Comparison of ENCODE assay signal across 1 cellular context in the genomic region with DNA sequence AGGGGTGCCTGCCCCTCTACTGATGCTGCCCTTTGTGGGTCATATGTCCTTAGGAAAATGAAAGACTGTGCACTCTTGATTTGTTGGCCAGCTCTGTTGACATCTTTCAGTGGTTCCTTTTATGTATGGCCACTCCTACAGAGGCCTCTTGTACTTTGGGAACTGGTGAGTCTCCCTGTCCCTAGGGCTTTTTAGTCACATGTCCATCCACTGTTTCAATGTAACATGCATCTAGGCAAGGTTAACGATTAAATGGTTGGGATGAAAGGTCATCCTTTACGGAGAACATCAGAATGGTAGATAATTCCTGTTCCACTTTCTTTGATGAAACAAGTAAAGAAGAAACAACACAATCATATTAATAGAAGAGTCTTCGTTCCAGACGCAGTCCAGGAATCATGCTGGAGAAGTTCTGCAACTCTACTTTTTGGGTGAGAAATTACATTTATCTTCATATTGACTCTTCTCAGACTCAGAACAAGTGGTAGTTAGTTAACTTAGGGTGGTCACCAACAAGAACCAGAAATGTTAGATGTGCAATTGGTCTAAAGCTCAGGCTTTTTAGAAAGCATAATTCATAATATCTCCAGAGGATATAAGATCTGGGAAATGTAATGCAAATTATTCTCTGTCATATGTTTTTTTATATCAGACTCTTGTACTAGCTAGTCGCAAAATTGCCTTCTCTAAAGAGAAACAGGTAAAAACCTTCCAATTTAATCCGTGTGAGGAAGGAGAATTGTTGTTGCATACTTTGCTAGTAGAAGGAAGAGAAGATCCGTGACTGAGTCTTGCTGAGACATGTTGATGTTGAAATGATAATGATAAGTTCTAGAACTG.
A peak's percentile ranks its signal among the peaks of the same experiment; 100 is the strongest.
TF ChIP-seq lines count a peak whose summit lies in the region.

A gene (plus strand): TSS at position 194 of the 840 bp plus-strand sequence. CDS start 205 bp downstream, at position 399.

TF ChIP-seq in HepG2, 621 proteins besides CTCF, POLR2A, EP300 and RAD21 (continued from another document and continues in another):
- TF ChIP-seq FOXJ3 (CRISPR knock-in tag; IDR thresholded peaks at IDR 0.05; ENCODE audit: borderline replicate concordance) (peak; percentile 61; the same call in 1 of the 2 replicates), BRCA1 (CRISPR knock-in tag; IDR thresholded peaks at IDR 0.05) (no peak), ZNF484 (CRISPR knock-in tag; IDR thresholded peaks at IDR 0.05; ENCODE audit: borderline replicate concordance, low read depth) (no peak), KMT2A (CRISPR knock-in tag; IDR thresholded peaks at IDR 0.05) (no peak), PHF20 (CRISPR knock-in tag; IDR thresholded peaks at IDR 0.05) (no peak), FOXP1 (IDR thresholded peaks at IDR 0.05) (no peak), FOXP1 (CRISPR knock-in tag; IDR thresholded peaks at IDR 0.05) (peak; percentile 68; the same call in 1 of the 2 replicates), DNMT1 (CRISPR knock-in tag; IDR thresholded peaks at IDR 0.05) (no peak), U2AF1 (optimal IDR thresholded peaks at IDR 0.05; ENCODE audit: low read depth, low read length) (no peak), KDM6A (CRISPR knock-in tag; IDR thresholded peaks at IDR 0.05; ENCODE audit: low read depth) (peak; percentile 78), CAMTA2 (CRISPR knock-in tag; IDR thresholded peaks at IDR 0.05; ENCODE audit: borderline replicate concordance) (no peak), ZBTB7A (CRISPR knock-in tag; IDR thresholded peaks at IDR 0.05) (no peak), HDAC2 (CRISPR knock-in tag; IDR thresholded peaks at IDR 0.05) (peak; percentile 61), NKX3-1 (CRISPR knock-in tag; IDR thresholded peaks at IDR 0.05) (no peak; the same call in 1 of the 2 replicates), SAP130 (CRISPR knock-in tag; IDR thresholded peaks at IDR 0.05; ENCODE audit: low read depth) (peak; percentile 97), NFKBIZ (CRISPR knock-in tag; IDR thresholded peaks at IDR 0.05) (0 out of 2 replicates have a peak, but pooled peaks have one; percentile 44), ATF7 (IDR thresholded peaks at IDR 0.05) (no peak), ATF7 (CRISPR knock-in tag; IDR thresholded peaks at IDR 0.05) (no peak), ZMAT3 (CRISPR knock-in tag; conservative IDR thresholded peaks at IDR 0.05) (no peak)
- TF ChIP-seq, protein P1, sequence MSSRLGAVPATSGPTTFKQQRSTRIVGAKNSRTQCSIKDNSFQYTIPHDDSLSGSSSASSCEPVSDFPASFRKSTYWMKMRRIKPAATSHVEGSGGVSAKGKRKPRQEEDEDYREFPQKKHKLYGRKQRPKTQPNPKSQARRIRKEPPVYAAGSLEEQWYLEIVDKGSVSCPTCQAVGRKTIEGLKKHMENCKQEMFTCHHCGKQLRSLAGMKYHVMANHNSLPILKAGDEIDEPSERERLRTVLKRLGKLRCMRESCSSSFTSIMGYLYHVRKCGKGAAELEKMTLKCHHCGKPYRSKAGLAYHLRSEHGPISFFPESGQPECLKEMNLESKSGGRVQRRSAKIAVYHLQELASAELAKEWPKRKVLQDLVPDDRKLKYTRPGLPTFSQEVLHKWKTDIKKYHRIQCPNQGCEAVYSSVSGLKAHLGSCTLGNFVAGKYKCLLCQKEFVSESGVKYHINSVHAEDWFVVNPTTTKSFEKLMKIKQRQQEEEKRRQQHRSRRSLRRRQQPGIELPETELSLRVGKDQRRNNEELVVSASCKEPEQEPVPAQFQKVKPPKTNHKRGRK (CRISPR knock-in tag; IDR thresholded peaks at IDR 0.05), result no peak
- TF ChIP-seq, protein P2, sequence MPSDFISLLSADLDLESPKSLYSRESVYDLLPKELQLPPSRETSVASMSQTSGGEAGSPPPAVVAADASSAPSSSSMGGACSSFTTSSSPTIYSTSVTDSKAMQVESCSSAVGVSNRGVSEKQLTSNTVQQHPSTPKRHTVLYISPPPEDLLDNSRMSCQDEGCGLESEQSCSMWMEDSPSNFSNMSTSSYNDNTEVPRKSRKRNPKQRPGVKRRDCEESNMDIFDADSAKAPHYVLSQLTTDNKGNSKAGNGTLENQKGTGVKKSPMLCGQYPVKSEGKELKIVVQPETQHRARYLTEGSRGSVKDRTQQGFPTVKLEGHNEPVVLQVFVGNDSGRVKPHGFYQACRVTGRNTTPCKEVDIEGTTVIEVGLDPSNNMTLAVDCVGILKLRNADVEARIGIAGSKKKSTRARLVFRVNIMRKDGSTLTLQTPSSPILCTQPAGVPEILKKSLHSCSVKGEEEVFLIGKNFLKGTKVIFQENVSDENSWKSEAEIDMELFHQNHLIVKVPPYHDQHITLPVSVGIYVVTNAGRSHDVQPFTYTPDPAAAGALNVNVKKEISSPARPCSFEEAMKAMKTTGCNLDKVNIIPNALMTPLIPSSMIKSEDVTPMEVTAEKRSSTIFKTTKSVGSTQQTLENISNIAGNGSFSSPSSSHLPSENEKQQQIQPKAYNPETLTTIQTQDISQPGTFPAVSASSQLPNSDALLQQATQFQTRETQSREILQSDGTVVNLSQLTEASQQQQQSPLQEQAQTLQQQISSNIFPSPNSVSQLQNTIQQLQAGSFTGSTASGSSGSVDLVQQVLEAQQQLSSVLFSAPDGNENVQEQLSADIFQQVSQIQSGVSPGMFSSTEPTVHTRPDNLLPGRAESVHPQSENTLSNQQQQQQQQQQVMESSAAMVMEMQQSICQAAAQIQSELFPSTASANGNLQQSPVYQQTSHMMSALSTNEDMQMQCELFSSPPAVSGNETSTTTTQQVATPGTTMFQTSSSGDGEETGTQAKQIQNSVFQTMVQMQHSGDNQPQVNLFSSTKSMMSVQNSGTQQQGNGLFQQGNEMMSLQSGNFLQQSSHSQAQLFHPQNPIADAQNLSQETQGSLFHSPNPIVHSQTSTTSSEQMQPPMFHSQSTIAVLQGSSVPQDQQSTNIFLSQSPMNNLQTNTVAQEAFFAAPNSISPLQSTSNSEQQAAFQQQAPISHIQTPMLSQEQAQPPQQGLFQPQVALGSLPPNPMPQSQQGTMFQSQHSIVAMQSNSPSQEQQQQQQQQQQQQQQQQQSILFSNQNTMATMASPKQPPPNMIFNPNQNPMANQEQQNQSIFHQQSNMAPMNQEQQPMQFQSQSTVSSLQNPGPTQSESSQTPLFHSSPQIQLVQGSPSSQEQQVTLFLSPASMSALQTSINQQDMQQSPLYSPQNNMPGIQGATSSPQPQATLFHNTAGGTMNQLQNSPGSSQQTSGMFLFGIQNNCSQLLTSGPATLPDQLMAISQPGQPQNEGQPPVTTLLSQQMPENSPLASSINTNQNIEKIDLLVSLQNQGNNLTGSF (CRISPR knock-in tag; IDR thresholded peaks at IDR 0.05), result no peak
- TF ChIP-seq, protein P3, sequence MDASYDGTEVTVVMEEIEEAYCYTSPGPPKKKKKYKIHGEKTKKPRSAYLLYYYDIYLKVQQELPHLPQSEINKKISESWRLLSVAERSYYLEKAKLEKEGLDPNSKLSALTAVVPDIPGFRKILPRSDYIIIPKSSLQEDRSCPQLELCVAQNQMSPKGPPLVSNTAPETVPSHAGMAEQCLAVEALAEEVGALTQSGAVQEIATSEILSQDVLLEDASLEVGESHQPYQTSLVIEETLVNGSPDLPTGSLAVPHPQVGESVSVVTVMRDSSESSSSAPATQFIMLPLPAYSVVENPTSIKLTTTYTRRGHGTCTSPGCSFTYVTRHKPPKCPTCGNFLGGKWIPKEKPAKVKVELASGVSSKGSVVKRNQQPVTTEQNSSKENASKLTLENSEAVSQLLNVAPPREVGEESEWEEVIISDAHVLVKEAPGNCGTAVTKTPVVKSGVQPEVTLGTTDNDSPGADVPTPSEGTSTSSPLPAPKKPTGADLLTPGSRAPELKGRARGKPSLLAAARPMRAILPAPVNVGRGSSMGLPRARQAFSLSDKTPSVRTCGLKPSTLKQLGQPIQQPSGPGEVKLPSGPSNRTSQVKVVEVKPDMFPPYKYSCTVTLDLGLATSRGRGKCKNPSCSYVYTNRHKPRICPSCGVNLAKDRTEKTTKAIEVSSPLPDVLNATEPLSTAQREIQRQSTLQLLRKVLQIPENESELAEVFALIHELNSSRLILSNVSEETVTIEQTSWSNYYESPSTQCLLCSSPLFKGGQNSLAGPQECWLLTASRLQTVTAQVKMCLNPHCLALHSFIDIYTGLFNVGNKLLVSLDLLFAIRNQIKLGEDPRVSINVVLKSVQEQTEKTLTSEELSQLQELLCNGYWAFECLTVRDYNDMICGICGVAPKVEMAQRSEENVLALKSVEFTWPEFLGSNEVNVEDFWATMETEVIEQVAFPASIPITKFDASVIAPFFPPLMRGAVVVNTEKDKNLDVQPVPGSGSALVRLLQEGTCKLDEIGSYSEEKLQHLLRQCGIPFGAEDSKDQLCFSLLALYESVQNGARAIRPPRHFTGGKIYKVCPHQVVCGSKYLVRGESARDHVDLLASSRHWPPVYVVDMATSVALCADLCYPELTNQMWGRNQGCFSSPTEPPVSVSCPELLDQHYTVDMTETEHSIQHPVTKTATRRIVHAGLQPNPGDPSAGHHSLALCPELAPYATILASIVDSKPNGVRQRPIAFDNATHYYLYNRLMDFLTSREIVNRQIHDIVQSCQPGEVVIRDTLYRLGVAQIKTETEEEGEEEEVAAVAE (CRISPR knock-in tag; IDR thresholded peaks at IDR 0.05; ENCODE audit: borderline replicate concordance), result no peak
- TF ChIP-seq, protein P4, sequence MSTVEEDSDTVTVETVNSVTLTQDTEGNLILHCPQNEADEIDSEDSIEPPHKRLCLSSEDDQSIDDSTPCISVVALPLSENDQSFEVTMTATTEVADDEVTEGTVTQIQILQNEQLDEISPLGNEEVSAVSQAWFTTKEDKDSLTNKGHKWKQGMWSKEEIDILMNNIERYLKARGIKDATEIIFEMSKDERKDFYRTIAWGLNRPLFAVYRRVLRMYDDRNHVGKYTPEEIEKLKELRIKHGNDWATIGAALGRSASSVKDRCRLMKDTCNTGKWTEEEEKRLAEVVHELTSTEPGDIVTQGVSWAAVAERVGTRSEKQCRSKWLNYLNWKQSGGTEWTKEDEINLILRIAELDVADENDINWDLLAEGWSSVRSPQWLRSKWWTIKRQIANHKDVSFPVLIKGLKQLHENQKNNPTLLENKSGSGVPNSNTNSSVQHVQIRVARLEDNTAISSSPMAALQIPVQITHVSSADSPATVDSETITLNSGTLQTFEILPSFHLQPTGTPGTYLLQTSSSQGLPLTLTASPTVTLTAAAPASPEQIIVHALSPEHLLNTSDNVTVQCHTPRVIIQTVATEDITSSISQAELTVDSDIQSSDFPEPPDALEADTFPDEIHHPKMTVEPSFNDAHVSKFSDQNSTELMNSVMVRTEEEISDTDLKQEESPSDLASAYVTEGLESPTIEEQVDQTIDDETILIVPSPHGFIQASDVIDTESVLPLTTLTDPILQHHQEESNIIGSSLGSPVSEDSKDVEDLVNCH (CRISPR knock-in tag; IDR thresholded peaks at IDR 0.05), result no peak
- TF ChIP-seq, protein P5, sequence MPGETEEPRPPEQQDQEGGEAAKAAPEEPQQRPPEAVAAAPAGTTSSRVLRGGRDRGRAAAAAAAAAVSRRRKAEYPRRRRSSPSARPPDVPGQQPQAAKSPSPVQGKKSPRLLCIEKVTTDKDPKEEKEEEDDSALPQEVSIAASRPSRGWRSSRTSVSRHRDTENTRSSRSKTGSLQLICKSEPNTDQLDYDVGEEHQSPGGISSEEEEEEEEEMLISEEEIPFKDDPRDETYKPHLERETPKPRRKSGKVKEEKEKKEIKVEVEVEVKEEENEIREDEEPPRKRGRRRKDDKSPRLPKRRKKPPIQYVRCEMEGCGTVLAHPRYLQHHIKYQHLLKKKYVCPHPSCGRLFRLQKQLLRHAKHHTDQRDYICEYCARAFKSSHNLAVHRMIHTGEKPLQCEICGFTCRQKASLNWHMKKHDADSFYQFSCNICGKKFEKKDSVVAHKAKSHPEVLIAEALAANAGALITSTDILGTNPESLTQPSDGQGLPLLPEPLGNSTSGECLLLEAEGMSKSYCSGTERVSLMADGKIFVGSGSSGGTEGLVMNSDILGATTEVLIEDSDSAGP (CRISPR knock-in tag; IDR thresholded peaks at IDR 0.05; ENCODE audit: borderline replicate concordance), result no peak
- TF ChIP-seq, protein P6, sequence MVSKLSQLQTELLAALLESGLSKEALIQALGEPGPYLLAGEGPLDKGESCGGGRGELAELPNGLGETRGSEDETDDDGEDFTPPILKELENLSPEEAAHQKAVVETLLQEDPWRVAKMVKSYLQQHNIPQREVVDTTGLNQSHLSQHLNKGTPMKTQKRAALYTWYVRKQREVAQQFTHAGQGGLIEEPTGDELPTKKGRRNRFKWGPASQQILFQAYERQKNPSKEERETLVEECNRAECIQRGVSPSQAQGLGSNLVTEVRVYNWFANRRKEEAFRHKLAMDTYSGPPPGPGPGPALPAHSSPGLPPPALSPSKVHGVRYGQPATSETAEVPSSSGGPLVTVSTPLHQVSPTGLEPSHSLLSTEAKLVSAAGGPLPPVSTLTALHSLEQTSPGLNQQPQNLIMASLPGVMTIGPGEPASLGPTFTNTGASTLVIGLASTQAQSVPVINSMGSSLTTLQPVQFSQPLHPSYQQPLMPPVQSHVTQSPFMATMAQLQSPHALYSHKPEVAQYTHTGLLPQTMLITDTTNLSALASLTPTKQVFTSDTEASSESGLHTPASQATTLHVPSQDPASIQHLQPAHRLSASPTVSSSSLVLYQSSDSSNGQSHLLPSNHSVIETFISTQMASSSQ (IDR thresholded peaks at IDR 0.05; ENCODE audit: low read depth), result peak; percentile 91
- TF ChIP-seq, protein P6 (CRISPR knock-in tag; IDR thresholded peaks at IDR 0.05; ENCODE audit: borderline replicate concordance), result peak; percentile 85; the same call in 1 of the 2 replicates
- TF ChIP-seq, protein P7, sequence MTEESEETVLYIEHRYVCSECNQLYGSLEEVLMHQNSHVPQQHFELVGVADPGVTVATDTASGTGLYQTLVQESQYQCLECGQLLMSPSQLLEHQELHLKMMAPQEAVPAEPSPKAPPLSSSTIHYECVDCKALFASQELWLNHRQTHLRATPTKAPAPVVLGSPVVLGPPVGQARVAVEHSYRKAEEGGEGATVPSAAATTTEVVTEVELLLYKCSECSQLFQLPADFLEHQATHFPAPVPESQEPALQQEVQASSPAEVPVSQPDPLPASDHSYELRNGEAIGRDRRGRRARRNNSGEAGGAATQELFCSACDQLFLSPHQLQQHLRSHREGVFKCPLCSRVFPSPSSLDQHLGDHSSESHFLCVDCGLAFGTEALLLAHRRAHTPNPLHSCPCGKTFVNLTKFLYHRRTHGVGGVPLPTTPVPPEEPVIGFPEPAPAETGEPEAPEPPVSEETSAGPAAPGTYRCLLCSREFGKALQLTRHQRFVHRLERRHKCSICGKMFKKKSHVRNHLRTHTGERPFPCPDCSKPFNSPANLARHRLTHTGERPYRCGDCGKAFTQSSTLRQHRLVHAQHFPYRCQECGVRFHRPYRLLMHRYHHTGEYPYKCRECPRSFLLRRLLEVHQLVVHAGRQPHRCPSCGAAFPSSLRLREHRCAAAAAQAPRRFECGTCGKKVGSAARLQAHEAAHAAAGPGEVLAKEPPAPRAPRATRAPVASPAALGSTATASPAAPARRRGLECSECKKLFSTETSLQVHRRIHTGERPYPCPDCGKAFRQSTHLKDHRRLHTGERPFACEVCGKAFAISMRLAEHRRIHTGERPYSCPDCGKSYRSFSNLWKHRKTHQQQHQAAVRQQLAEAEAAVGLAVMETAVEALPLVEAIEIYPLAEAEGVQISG (CRISPR knock-in tag; IDR thresholded peaks at IDR 0.05), result no peak; the same call in 1 of the 2 replicates
